7 cellular contexts compared by ENCODE assay signal in genomic region chr11:31949733-31950200, GRCh38.
DNase-seq lines count a peak whose midpoint lies in the region; ATAC-seq and FAIRE-seq lines count a peak whose summit lies in the region.
"Not testable (repeated sequence)": the region's sequence is repeated elsewhere in the genome, so short reads cannot be mapped to it uniquely, and the experiment has no call there.

No MANE protein-coding gene starts in this region.

- peak overlapping the region; percentile 61 for H3K27ac Mint-ChIP-seq in activated CD4-positive, alpha-beta memory T cell treated with anti-CD3 and anti-CD28 coated beads, Interleukin-2, amount 10 ng/mL, durations not matched to agents 7 days and 5 days

- H3K36me3 Mint-ChIP-seq in activated CD4-positive, alpha-beta memory T cell treated with anti-CD3 and anti-CD28 coated beads, Interleukin-2, amount 10 ng/mL, durations not matched to agents 7 days and 5 days (ENCODE audit: low read depth): not testable (repeated sequence)

- ATAC-seq in GM18511 (IDR thresholded peaks at IDR 0.05; ENCODE audit: unreplicated experiment) (peak; percentile 83), GM21447 (IDR thresholded peaks at IDR 0.05; ENCODE audit: unreplicated experiment) (peak; percentile 80), HG02763 (IDR thresholded peaks at IDR 0.05; ENCODE audit: unreplicated experiment) (peak; percentile 64), HG03103 (IDR thresholded peaks at IDR 0.05; ENCODE audit: low read depth, unreplicated experiment) (peak; percentile 63), HG03520 (IDR thresholded peaks at IDR 0.05; ENCODE audit: unreplicated experiment) (peak; percentile 60)

- H3K9me3 Mint-ChIP-seq in activated CD4-positive, alpha-beta memory T cell treated with anti-CD3 and anti-CD28 coated beads, Interleukin-2, amount 10 ng/mL, durations not matched to agents 7 days and 5 days: not testable (repeated sequence)

- CTCF ChIA-PET in activated CD4-positive, alpha-beta memory T cell treated with anti-CD3 and anti-CD28 coated beads, Interleukin-2, amount 10 ng/mL, durations not matched to agents 7 days and 5 days (lab: Charles Lee): not testable (repeated sequence)

- H3K4me1 Mint-ChIP-seq in activated CD4-positive, alpha-beta memory T cell treated with anti-CD3 and anti-CD28 coated beads, Interleukin-2, amount 10 ng/mL, durations not matched to agents 7 days and 5 days: peaks cover 18% of the 10 kb centered on the region

- H3K4me3 Mint-ChIP-seq in activated CD4-positive, alpha-beta memory T cell treated with anti-CD3 and anti-CD28 coated beads, Interleukin-2, amount 10 ng/mL, durations not matched to agents 7 days and 5 days: peak overlapping the region; percentile 15

- FAIRE-seq in GM19239 (lab: Jason Lieb, UNC): peak; percentile 14

- POLR2A ChIA-PET in activated CD4-positive, alpha-beta memory T cell treated with anti-CD3 and anti-CD28 coated beads, Interleukin-2, amount 10 ng/mL, durations not matched to agents 7 days and 5 days (lab: Charles Lee): interaction anchor here (0.8 kb wide), 1 partner anchor 9 kb away, joined by 3 read pairs; no protein-coding TSS in a partner anchor

- H3K27me3 Mint-ChIP-seq in activated CD4-positive, alpha-beta memory T cell treated with anti-CD3 and anti-CD28 coated beads, Interleukin-2, amount 10 ng/mL, durations not matched to agents 7 days and 5 days: peaks cover 25% of the 10 kb centered on the region

- DNase-seq in GM19239 (ENCODE audit: insufficient read length, low spot score); activated CD4-positive, alpha-beta memory T cell treated with anti-CD3 and anti-CD28 coated beads, Interleukin-2, amount 10 ng/mL, durations not matched to agents 7 days and 5 days: not testable (repeated sequence)
